Comparison of ENCODE assay signal across 10 cellular contexts in the genomic region with DNA sequence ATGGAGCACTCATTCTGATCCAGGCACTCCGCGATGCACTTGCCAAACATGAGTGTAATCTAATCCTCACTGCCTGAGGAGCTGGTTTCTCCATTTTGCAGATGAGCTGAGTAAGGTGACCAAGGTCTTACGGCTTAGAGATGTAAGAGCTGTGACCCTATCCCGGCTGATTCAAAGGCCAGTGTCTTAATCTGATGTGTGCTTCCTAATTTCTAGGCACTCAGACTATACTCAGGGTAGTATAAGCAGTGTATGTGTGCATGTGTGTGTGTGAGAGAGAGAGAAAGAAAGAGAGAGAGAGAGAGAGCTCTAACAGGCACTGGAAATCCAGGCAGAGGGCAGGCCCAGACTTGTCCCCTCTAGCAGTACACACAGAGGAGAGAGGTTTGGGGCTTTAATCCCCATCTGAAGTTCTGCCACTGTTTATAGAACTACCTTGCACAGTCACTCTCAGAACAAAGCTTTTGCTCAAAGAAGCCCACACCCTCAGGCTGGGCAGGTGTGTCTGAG.
DNase-seq lines count a peak whose midpoint lies in the region; ATAC-seq and TF ChIP-seq lines count a peak whose summit lies in the region.
"Had no signal": no experiment of that assay in that cellular context is flagged by ENCODE, and none has a peak within 500 bp of the region (broad histone marks: within the 10 kb centered on the region; RNA-seq: fewer than 3 reads in every experiment).

No MANE protein-coding gene starts in this region.

- no peak for TF ChIP-seq POLR2A in breast epithelium (IDR thresholded peaks at IDR 0.05)

- H3K27me3 Mint-ChIP-seq in MCF 10A (ENCODE audit: insufficient read depth, unreplicated experiment) = no peaks in the 10 kb centered on the region
- peaks cover 8% of the 10 kb centered on the region for H3K27me3 Mint-ChIP-seq in activated T-helper 17 cell treated with anti-CD3 and anti-CD28 coated beads, Interleukin-2, amount 50 U/mL, for 72 hours
- H3K27me3 Mint-ChIP-seq in activated T-helper 2 cell treated with anti-CD3 and anti-CD28 coated beads, Interferon-gamma antibody, Interleukin-2, Interleukin-4, amounts not matched to agents 10 μg/mL and 5 μg/mL and 100 μg/mL, durations not matched to agents 14 hours and 24 hours and 36 hours (ENCODE audit: low read depth) = peaks cover 2% of the 10 kb centered on the region

- no peaks in the 10 kb centered on the region for H3K4me1 ChIP-seq in breast epithelium
- H3K4me1 ChIP-seq: tibial nerve had no signal

- no peaks in the 10 kb centered on the region for H3K27me3 ChIP-seq in breast epithelium
- H3K27me3 ChIP-seq: tibial nerve had no signal

- H3K9me3 Mint-ChIP-seq in MCF 10A (ENCODE audit: unreplicated experiment) = no peaks in the 10 kb centered on the region
- no peaks in the 10 kb centered on the region for H3K9me3 Mint-ChIP-seq in activated T-helper 17 cell treated with anti-CD3 and anti-CD28 coated beads, Interleukin-2, amount 50 U/mL, for 72 hours
- no peaks in the 10 kb centered on the region for H3K9me3 Mint-ChIP-seq in activated T-helper 2 cell treated with anti-CD3 and anti-CD28 coated beads, Interferon-gamma antibody, Interleukin-2, Interleukin-4, amounts not matched to agents 10 μg/mL and 5 μg/mL and 100 μg/mL, durations not matched to agents 14 hours and 24 hours and 36 hours

- H3K27ac Mint-ChIP-seq in MCF 10A (ENCODE audit: low read depth, unreplicated experiment) = peak overlapping the region; percentile 91
- H3K27ac Mint-ChIP-seq in activated T-helper 17 cell treated with anti-CD3 and anti-CD28 coated beads, Interleukin-2, amount 50 U/mL, for 72 hours = peak overlapping the region; percentile 76
- no peak overlapping the region for H3K27ac Mint-ChIP-seq in activated T-helper 2 cell treated with anti-CD3 and anti-CD28 coated beads, Interferon-gamma antibody, Interleukin-2, Interleukin-4, amounts not matched to agents 10 μg/mL and 5 μg/mL and 100 μg/mL, durations not matched to agents 14 hours and 24 hours and 36 hours

- no peak overlapping the region for H3K27ac ChIP-seq in breast epithelium
- H3K27ac ChIP-seq: tibial nerve, VCaP had no signal

- TSS peak; percentile 92 for BruUV-seq in MCF 10A (replicated peaks; lab: Mats Ljungman, UMichigan)

- peak; percentile 45 for ATAC-seq in activated T-helper 17 cell treated with anti-CD3 and anti-CD28 coated beads, Interleukin-2, amount 50 U/mL, for 72 hours (replicated peaks)

- H3K36me3 Mint-ChIP-seq in MCF 10A (ENCODE audit: insufficient read depth, unreplicated experiment) = no peaks in the 10 kb centered on the region
- H3K36me3 Mint-ChIP-seq in activated T-helper 17 cell treated with anti-CD3 and anti-CD28 coated beads, Interleukin-2, amount 50 U/mL, for 72 hours (ENCODE audit: low read depth) = no peaks in the 10 kb centered on the region
- H3K36me3 Mint-ChIP-seq in activated T-helper 2 cell treated with anti-CD3 and anti-CD28 coated beads, Interferon-gamma antibody, Interleukin-2, Interleukin-4, amounts not matched to agents 10 μg/mL and 5 μg/mL and 100 μg/mL, durations not matched to agents 14 hours and 24 hours and 36 hours (ENCODE audit: low read depth) = no peaks in the 10 kb centered on the region

- intact Hi-C loops in MCF 10A (cut with micrococcal nuclease) = loop anchor here (5.0 kb wide), 1 partner anchor 77 kb away; no protein-coding TSS in a partner anchor
- intact Hi-C loops in breast epithelium (cut with DNase I; ENCODE audit: low total_unique reads) = loop anchor here (5.0 kb wide), 1 partner anchor 442 kb away; no protein-coding TSS in a partner anchor
- intact Hi-C loops in activated T-helper 2 cell treated with anti-CD3 and anti-CD28 coated beads, Interferon-gamma antibody, Interleukin-2, Interleukin-4, amounts not matched to agents 10 μg/mL and 5 μg/mL and 100 μg/mL, durations not matched to agents 14 hours and 24 hours and 36 hours (cut with micrococcal nuclease) = no loop called here

- no peak overlapping the region for H3K4me3 ChIP-seq in breast epithelium
- H3K4me3 ChIP-seq: tibial nerve had no signal

- H3K9me3 ChIP-seq in breast epithelium = no peaks in the 10 kb centered on the region
- H3K9me3 ChIP-seq: tibial nerve had no signal

- DNase-seq in MCF 10A (ENCODE audit: unreplicated experiment) (peak; percentile 95), breast epithelium (ENCODE audit: low spot score in 2 of 2) (no peak), NCI-H128 (lab: John Stamatoyannopoulos, UW; ENCODE audit: unreplicated experiment) (peak; percentile 56), ureter (ENCODE audit: low spot score) (peak; percentile 45), kidney tubule cell (ENCODE audit: low spot score) (no peak), midbrain (lab: John Stamatoyannopoulos, UW) (no peak)
- DNase-seq in activated T-helper 2 cell treated with anti-CD3 and anti-CD28 coated beads, Interferon-gamma antibody, Interleukin-2, Interleukin-4, amounts not matched to agents 10 μg/mL and 5 μg/mL and 100 μg/mL, durations not matched to agents 14 hours and 24 hours and 36 hours (ENCODE audit: low spot score) = no peak

- no peaks in the 10 kb centered on the region for H3K36me3 ChIP-seq in breast epithelium
- H3K36me3 ChIP-seq: tibial nerve had no signal

- TF ChIP-seq CTCF in MCF 10A (IDR thresholded peaks at IDR 0.05; ENCODE audit: unreplicated experiment) (no peak), breast epithelium (IDR thresholded peaks at IDR 0.05) (no peak)

- H3K4me3 Mint-ChIP-seq in MCF 10A (ENCODE audit: unreplicated experiment) = no peak overlapping the region
- no peak overlapping the region for H3K4me3 Mint-ChIP-seq in activated T-helper 17 cell treated with anti-CD3 and anti-CD28 coated beads, Interleukin-2, amount 50 U/mL, for 72 hours
- H3K4me3 Mint-ChIP-seq in activated T-helper 2 cell treated with anti-CD3 and anti-CD28 coated beads, Interferon-gamma antibody, Interleukin-2, Interleukin-4, amounts not matched to agents 10 μg/mL and 5 μg/mL and 100 μg/mL, durations not matched to agents 14 hours and 24 hours and 36 hours (ENCODE audit: low read depth) = no peak overlapping the region

- H3K4me1 Mint-ChIP-seq in MCF 10A (ENCODE audit: insufficient read depth, unreplicated experiment) = peaks cover 7% of the 10 kb centered on the region
- peaks cover 11% of the 10 kb centered on the region for H3K4me1 Mint-ChIP-seq in activated T-helper 17 cell treated with anti-CD3 and anti-CD28 coated beads, Interleukin-2, amount 50 U/mL, for 72 hours
- H3K4me1 Mint-ChIP-seq in activated T-helper 2 cell treated with anti-CD3 and anti-CD28 coated beads, Interferon-gamma antibody, Interleukin-2, Interleukin-4, amounts not matched to agents 10 μg/mL and 5 μg/mL and 100 μg/mL, durations not matched to agents 14 hours and 24 hours and 36 hours (ENCODE audit: low read depth) = peaks cover 4% of the 10 kb centered on the region

- CTCF ChIA-PET in MCF 10A (lab: Yijun Ruan, JAX) = interaction anchor here (0.6 to 2.4 kb wide), 16 partner anchors 9 to 1357 kb away, joined by 3 to 14 read pairs (median 3); no protein-coding TSS in a partner anchor

- POLR2A ChIA-PET in MCF 10A (lab: Yijun Ruan, JAX) = interaction anchor here (0.6 to 3.6 kb wide), 16 partner anchors 8 to 648 kb away, joined by 3 to 25 read pairs (median 3); a partner anchor contains a TSS

Comparison
In these comparisons a context has a peak if more than half of its experiments do, and no peak if none do; other contexts are left out.
1. DNase-seq: peak in MCF 10A (single experiment), NCI-H128 (single experiment) and ureter (single experiment); none in breast epithelium (0 of 2), activated T-helper 2 cell treated with anti-CD3 and anti-CD28 coated beads, Interferon-gamma antibody, Interleukin-2, Interleukin-4, amounts not matched to agents 10 μg/mL and 5 μg/mL and 100 μg/mL, durations not matched to agents 14 hours and 24 hours and 36 hours (single experiment), kidney tubule cell (single experiment) and midbrain (single experiment).